Comparison of ENCODE assay signal across 3 cellular contexts in genomic region chr1:241453732-241454131, GRCh38.
"Had no signal": no experiment of that assay in that cellular context is flagged by ENCODE, and none has a peak within 500 bp of the region (broad histone marks: within the 10 kb centered on the region; RNA-seq: fewer than 3 reads in every experiment).

No MANE protein-coding gene starts in this region.

- H3K4me3 ChIP-seq: GM12878 had no signal

- DNase-seq: GDM1, GF-D8 had no signal
